Comparison of ENCODE assay signal across 12 cellular contexts in the genomic region with DNA sequence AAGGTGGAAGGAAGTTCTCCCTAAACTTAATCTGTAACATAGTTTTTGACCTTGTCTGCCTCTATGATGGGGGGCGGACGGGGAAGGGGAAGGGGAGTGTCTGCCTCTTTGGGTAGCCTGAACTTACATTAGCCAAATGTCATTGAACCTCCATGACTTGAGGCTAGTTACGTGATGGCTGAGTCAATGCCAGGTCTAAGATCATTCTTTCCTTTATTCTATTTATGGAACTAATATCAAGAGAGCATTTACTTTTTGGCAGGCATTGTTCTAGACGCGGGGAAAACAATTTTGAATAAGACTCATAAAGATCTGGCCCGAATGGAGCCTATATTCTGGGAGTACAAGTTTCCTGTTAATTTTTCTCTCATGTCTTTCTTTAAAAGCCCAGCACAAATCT.
DNase-seq lines count a peak whose midpoint lies in the region; ATAC-seq and TF ChIP-seq lines count a peak whose summit lies in the region.
"Had no signal": no experiment of that assay in that cellular context is flagged by ENCODE, and none has a peak within 500 bp of the region (broad histone marks: within the 10 kb centered on the region; RNA-seq: fewer than 3 reads in every experiment).

No MANE protein-coding gene starts in this region.

- no peaks in the 10 kb centered on the region for H3K36me3 ChIP-seq in CD8-positive, alpha-beta memory T cell (ENCODE audit: insufficient read depth, low read length)
- no peaks in the 10 kb centered on the region for H3K36me3 ChIP-seq in testis (ENCODE audit: low read depth, missing control alignments)

- H3K9me3 Mint-ChIP-seq in WTC11: no peaks in the 10 kb centered on the region
- no peaks in the 10 kb centered on the region for H3K9me3 Mint-ChIP-seq in progenitor cell of endocrine pancreas (ENCODE audit: low read depth)
- H3K9me3 Mint-ChIP-seq in CD8-positive, alpha-beta memory T cell: no peaks in the 10 kb centered on the region
- no peaks in the 10 kb centered on the region for H3K9me3 Mint-ChIP-seq in stimulated activated naive CD8-positive, alpha-beta T cell treated with anti-CD3 and anti-CD28 coated beads, Interleukin-15, amount 100 ng/mL, for 72 hours
- H3K9me3 Mint-ChIP-seq: IgD-negative memory B cell had no signal

- H3K27me3 Mint-ChIP-seq in WTC11 (ENCODE audit: low read depth) (no peaks in the 10 kb centered on the region), progenitor cell of endocrine pancreas (no peaks in the 10 kb centered on the region)
- peaks cover 5 to 20% of the 10 kb centered on the region in 2 donors for H3K27me3 Mint-ChIP-seq in CD8-positive, alpha-beta memory T cell
- peaks cover 18% of the 10 kb centered on the region for H3K27me3 Mint-ChIP-seq in stimulated activated naive CD8-positive, alpha-beta T cell treated with anti-CD3 and anti-CD28 coated beads, Interleukin-15, amount 100 ng/mL, for 72 hours
- H3K27me3 Mint-ChIP-seq: IgD-negative memory B cell had no signal

- TF ChIP-seq CTCF in AG04450 (IDR thresholded peaks at IDR 0.05; ENCODE audit: low read depth, low read length) (no peak), WTC11 (IDR thresholded peaks at IDR 0.05) (no peak), progenitor cell of endocrine pancreas (IDR thresholded peaks at IDR 0.05; ENCODE audit: unreplicated experiment) (no peak), testis (IDR thresholded peaks at IDR 0.05) (no peak)

- POLR2A ChIA-PET in AG04450 (lab: Yijun Ruan, JAX): interaction anchor here (0.8 to 1.2 kb wide), 3 partner anchors 45 to 252 kb away, joined by 3 read pairs; no protein-coding TSS in a partner anchor
- POLR2A ChIA-PET in WTC11 (lab: Charles Lee): no interaction called here
- POLR2A ChIA-PET in CD8-positive, alpha-beta memory T cell (lab: Charles Lee): no interaction called here

- intact Hi-C loops in left ventricle myocardium superior (cut with micrococcal nuclease): loop anchor here (2.0 kb wide), 1 partner anchor 43 kb away; no protein-coding TSS in a partner anchor
- intact Hi-C loops in testis (cut with DNase I; ENCODE audit: low total_unique reads): no loop called here

- H3K4me1 Mint-ChIP-seq in WTC11 (peaks cover 47% of the 10 kb centered on the region), progenitor cell of endocrine pancreas (ENCODE audit: low read depth) (peaks cover 36% of the 10 kb centered on the region)
- no peaks in the 10 kb centered on the region for H3K4me1 Mint-ChIP-seq in CD8-positive, alpha-beta memory T cell
- H3K4me1 Mint-ChIP-seq in stimulated activated naive CD8-positive, alpha-beta T cell treated with anti-CD3 and anti-CD28 coated beads, Interleukin-15, amount 100 ng/mL, for 72 hours: no peaks in the 10 kb centered on the region
- H3K4me1 Mint-ChIP-seq: IgD-negative memory B cell had no signal

- no peaks in the 10 kb centered on the region for H3K9me3 ChIP-seq in AG04450 (ENCODE audit: control insufficient read depth, insufficient read depth, low read length)
- no peaks in the 10 kb centered on the region for H3K9me3 ChIP-seq in CD8-positive, alpha-beta memory T cell (ENCODE audit: low read length)
- H3K9me3 ChIP-seq in testis: no peaks in the 10 kb centered on the region

- H3K4me3 Mint-ChIP-seq in WTC11 (no peak overlapping the region), progenitor cell of endocrine pancreas (ENCODE audit: low read depth) (no peak overlapping the region)
- no peak overlapping the region for H3K4me3 Mint-ChIP-seq in CD8-positive, alpha-beta memory T cell
- H3K4me3 Mint-ChIP-seq in stimulated activated naive CD8-positive, alpha-beta T cell treated with anti-CD3 and anti-CD28 coated beads, Interleukin-15, amount 100 ng/mL, for 72 hours: no peak overlapping the region
- H3K4me3 Mint-ChIP-seq: IgD-negative memory B cell had no signal

- H3K4me1 ChIP-seq in CD8-positive, alpha-beta memory T cell (ENCODE audit: insufficient read depth, low read length): no peaks in the 10 kb centered on the region
- peaks cover 9% of the 10 kb centered on the region for H3K4me1 ChIP-seq in testis

- no peaks in the 10 kb centered on the region for H3K36me3 Mint-ChIP-seq in WTC11
- H3K36me3 Mint-ChIP-seq in progenitor cell of endocrine pancreas (ENCODE audit: insufficient read depth): no peaks in the 10 kb centered on the region
- H3K36me3 Mint-ChIP-seq in CD8-positive, alpha-beta memory T cell: no peaks in the 10 kb centered on the region
- H3K36me3 Mint-ChIP-seq: IgD-negative memory B cell had no signal

- CTCF ChIA-PET in AG04450 (lab: Charles Lee): interaction anchor here (1.5 kb wide), 1 partner anchor 237 kb away, joined by 5 read pairs; no protein-coding TSS in a partner anchor
- CTCF ChIA-PET in WTC11 (lab: Charles Lee): interaction anchor here (1.1 kb wide), 1 partner anchor 44 kb away, joined by 3 read pairs; no protein-coding TSS in a partner anchor
- CTCF ChIA-PET in CD8-positive, alpha-beta memory T cell (lab: Charles Lee): no interaction called here

- H3K4me3 ChIP-seq in AG04450 (ENCODE audit: low read depth, low read length) (no peak overlapping the region), testis (no peak overlapping the region)
- no peak overlapping the region for H3K4me3 ChIP-seq in CD8-positive, alpha-beta memory T cell (ENCODE audit: low read length)

- H3K27me3 ChIP-seq in AG04450 (ENCODE audit: control insufficient read depth, insufficient read depth, low read length) (no peaks in the 10 kb centered on the region), testis (no peaks in the 10 kb centered on the region)
- no peaks in the 10 kb centered on the region for H3K27me3 ChIP-seq in CD8-positive, alpha-beta memory T cell (ENCODE audit: insufficient read depth, low read length, poor library complexity, severe bottlenecking)

- TF ChIP-seq POLR2A in testis (IDR thresholded peaks at IDR 0.05): no peak

- 46 to 50% methylated on average over 6 of the region's 6 CpGs for WGBS in testis, 2 donors

- H3K27ac ChIP-seq in AG04450 (ENCODE audit: low read depth, low read length) (peak overlapping the region; percentile 83), testis (peak overlapping the region in 1 of 2 donors; percentile 15)
- no peak overlapping the region for H3K27ac ChIP-seq in CD8-positive, alpha-beta memory T cell (ENCODE audit: low read depth, low read length)

- no peak for DNase-seq in AG04450 (ENCODE audit: low read depth, low spot score)
- DNase-seq in WTC11 (ENCODE audit: low spot score): no peak
- no peak for DNase-seq in left ventricle myocardium superior
- DNase-seq in progenitor cell of endocrine pancreas (ENCODE audit: low spot score, unreplicated experiment): no peak
- no peak for DNase-seq in CD8-positive, alpha-beta memory T cell
- DNase-seq in stimulated activated naive CD8-positive, alpha-beta T cell treated with anti-CD3 and anti-CD28 coated beads, Interleukin-15, amount 100 ng/mL, for 72 hours: no peak
- no peak for DNase-seq in testis
- no peak for DNase-seq in effector CD8-positive, alpha-beta T cell (lab: John Stamatoyannopoulos, UW)
- DNase-seq: activated naive CD4-positive, alpha-beta T cell treated with anti-CD3 and anti-CD28 coated beads, Interleukin-2, amount 50 U/mL, for 16 hours; NCI-H1436; small intestine had no signal

- ATAC-seq in WTC11: no peak
- ATAC-seq in left ventricle myocardium superior: peak; percentile 74
- no peak for ATAC-seq in stimulated activated naive CD8-positive, alpha-beta T cell treated with anti-CD3 and anti-CD28 coated beads, Interleukin-15, amount 100 ng/mL, for 72 hours

- 0 out of 2 replicates have a peak overlapping the region, but pooled peaks have one; percentile 83 for H3K27ac Mint-ChIP-seq in WTC11
- H3K27ac Mint-ChIP-seq in progenitor cell of endocrine pancreas: peak overlapping the region; percentile 7
- no peak overlapping the region for H3K27ac Mint-ChIP-seq in CD8-positive, alpha-beta memory T cell
- no peak overlapping the region for H3K27ac Mint-ChIP-seq in stimulated activated naive CD8-positive, alpha-beta T cell treated with anti-CD3 and anti-CD28 coated beads, Interleukin-15, amount 100 ng/mL, for 72 hours
- H3K27ac Mint-ChIP-seq: IgD-negative memory B cell had no signal

TF ChIP-seq in WTC11, 78 proteins besides CTCF, POLR2A, EP300 and RAD21 (continues in another document):
- TF ChIP-seq ZNF263 (CRISPR knock-in tag; IDR thresholded peaks at IDR 0.05; ENCODE audit: low read depth) (no peak), NR1H2 (CRISPR knock-in tag; IDR thresholded peaks at IDR 0.05) (no peak), ZNF671 (CRISPR knock-in tag; IDR thresholded peaks at IDR 0.05) (no peak), JUN (CRISPR knock-in tag; IDR thresholded peaks at IDR 0.05) (no peak), CREM (CRISPR knock-in tag; IDR thresholded peaks at IDR 0.05) (no peak), ZNF423 (CRISPR knock-in tag; IDR thresholded peaks at IDR 0.05) (no peak), HMGA2 (CRISPR knock-in tag; IDR thresholded peaks at IDR 0.05) (no peak)
- TF ChIP-seq, protein P1, sequence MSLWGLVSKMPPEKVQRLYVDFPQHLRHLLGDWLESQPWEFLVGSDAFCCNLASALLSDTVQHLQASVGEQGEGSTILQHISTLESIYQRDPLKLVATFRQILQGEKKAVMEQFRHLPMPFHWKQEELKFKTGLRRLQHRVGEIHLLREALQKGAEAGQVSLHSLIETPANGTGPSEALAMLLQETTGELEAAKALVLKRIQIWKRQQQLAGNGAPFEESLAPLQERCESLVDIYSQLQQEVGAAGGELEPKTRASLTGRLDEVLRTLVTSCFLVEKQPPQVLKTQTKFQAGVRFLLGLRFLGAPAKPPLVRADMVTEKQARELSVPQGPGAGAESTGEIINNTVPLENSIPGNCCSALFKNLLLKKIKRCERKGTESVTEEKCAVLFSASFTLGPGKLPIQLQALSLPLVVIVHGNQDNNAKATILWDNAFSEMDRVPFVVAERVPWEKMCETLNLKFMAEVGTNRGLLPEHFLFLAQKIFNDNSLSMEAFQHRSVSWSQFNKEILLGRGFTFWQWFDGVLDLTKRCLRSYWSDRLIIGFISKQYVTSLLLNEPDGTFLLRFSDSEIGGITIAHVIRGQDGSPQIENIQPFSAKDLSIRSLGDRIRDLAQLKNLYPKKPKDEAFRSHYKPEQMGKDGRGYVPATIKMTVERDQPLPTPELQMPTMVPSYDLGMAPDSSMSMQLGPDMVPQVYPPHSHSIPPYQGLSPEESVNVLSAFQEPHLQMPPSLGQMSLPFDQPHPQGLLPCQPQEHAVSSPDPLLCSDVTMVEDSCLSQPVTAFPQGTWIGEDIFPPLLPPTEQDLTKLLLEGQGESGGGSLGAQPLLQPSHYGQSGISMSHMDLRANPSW (CRISPR knock-in tag; conservative IDR thresholded peaks at IDR 0.05; ENCODE audit: low read depth): no peak
- TF ChIP-seq, protein P2, sequence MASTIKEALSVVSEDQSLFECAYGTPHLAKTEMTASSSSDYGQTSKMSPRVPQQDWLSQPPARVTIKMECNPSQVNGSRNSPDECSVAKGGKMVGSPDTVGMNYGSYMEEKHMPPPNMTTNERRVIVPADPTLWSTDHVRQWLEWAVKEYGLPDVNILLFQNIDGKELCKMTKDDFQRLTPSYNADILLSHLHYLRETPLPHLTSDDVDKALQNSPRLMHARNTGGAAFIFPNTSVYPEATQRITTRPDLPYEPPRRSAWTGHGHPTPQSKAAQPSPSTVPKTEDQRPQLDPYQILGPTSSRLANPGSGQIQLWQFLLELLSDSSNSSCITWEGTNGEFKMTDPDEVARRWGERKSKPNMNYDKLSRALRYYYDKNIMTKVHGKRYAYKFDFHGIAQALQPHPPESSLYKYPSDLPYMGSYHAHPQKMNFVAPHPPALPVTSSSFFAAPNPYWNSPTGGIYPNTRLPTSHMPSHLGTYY (CRISPR knock-in tag; IDR thresholded peaks at IDR 0.05): no peak

Comparison
In these comparisons a context has a peak if more than half of its experiments do, and no peak if none do; other contexts are left out.
1. H3K27ac Mint-ChIP-seq: peak in WTC11 (single experiment) and progenitor cell of endocrine pancreas (single experiment); none in CD8-positive, alpha-beta memory T cell (0 of 8) and stimulated activated naive CD8-positive, alpha-beta T cell treated with anti-CD3 and anti-CD28 coated beads, Interleukin-15, amount 100 ng/mL, for 72 hours (0 of 2).